In genomic region chr18:8607776-8608682, GRCh38 we compare ENCODE assay signal across 8 cellular contexts. TPM values are rescaled to one million over a fixed set of nuclear protein-coding genes. Genes with fewer than 3 reads are reported as not detected.
A peak's percentile ranks its signal among the peaks of the same experiment; 100 is the strongest.
DNase-seq lines count a peak whose midpoint lies in the region; ATAC-seq and TF ChIP-seq lines count a peak whose summit lies in the region.

No MANE protein-coding gene starts in this region.

- peaks cover 51% of the 10 kb centered on the region for H3K4me1 Mint-ChIP-seq in WTC11

- no peaks in the 10 kb centered on the region for H3K9me3 Mint-ChIP-seq in WTC11

- intact Hi-C loops in lower leg skin (cut with DNase I; ENCODE audit: low total_unique reads), result no loop called here

- ATAC-seq in GM21786 (IDR thresholded peaks at IDR 0.05; ENCODE audit: unreplicated experiment) (peak; percentile 37), WTC11 (peak; percentile 8; the same call in 1 of the 2 replicates), HG03280 (IDR thresholded peaks at IDR 0.05; ENCODE audit: unreplicated experiment) (no peak)

- peak overlapping the region; percentile 66 for H3K27ac Mint-ChIP-seq in WTC11

- H3K9ac ChIP-seq in subcutaneous abdominal adipose tissue (ENCODE audit: low read length in 5 of 5), result peak overlapping the region; percentile 72 to 85 (median 82)

- CTCF ChIA-PET in WTC11 (lab: Charles Lee), result interaction anchor here (1.0 to 1.5 kb wide), 4 partner anchors 32 to 128 kb away, joined by 3 to 10 read pairs (median 6); no protein-coding TSS in a partner anchor

- H3K36me3 ChIP-seq in iPS DF 6.9 (ENCODE audit: control insufficient read depth, insufficient read depth, low read length) (no peaks in the 10 kb centered on the region), subcutaneous abdominal adipose tissue (ENCODE audit: control insufficient read depth in 5 of 5, insufficient read depth in 5 of 5, low read length in 5 of 5) (peaks cover 0 to 3% (median 0%) of the 10 kb centered on the region in 5 donors)

- peak overlapping the region; percentile 92 for H3K4me3 ChIP-seq in AG09309 (ENCODE audit: control insufficient read depth, low read depth, low read length)
- peak overlapping the region; percentile 62; the same call in 1 of the 2 replicates for H3K4me3 ChIP-seq in iPS DF 6.9 (ENCODE audit: low read length)
- peak overlapping the region; percentile 68 to 87 (median 70) for H3K4me3 ChIP-seq in subcutaneous abdominal adipose tissue (ENCODE audit: low read depth in 1 of 5, low read length in 5 of 5)
- no peak overlapping the region for H3K4me3 ChIP-seq in lower leg skin (ENCODE audit: low read depth, poor library complexity, severe bottlenecking)

- peak overlapping the region; percentile 83 for H3K4me3 Mint-ChIP-seq in WTC11

- H3K27me3 ChIP-seq in iPS DF 6.9 (ENCODE audit: control insufficient read depth, insufficient read depth, low read length), result no peaks in the 10 kb centered on the region; the same call in 1 of the 2 replicates
- H3K27me3 ChIP-seq in subcutaneous abdominal adipose tissue (ENCODE audit: control insufficient read depth in 5 of 5, insufficient read depth in 4 of 5, low read length in 5 of 5), result no peaks in the 10 kb centered on the region

- WGBS in iPS DF 6.9 (ENCODE audit: insufficient coverage, insufficient read length), result no CpG with 5 or more reads among the region's 17 CpGs
- WGBS in lower leg skin, 2 donors, result 69% methylated on average over 17 of the region's 17 CpGs

- no peak for TF ChIP-seq CTCF in AG09309 (IDR thresholded peaks at IDR 0.05; ENCODE audit: control insufficient read depth, insufficient read depth, low read depth, low read length, missing control alignments)
- no peak for TF ChIP-seq CTCF in WTC11 (IDR thresholded peaks at IDR 0.05)
- no peak for TF ChIP-seq CTCF in lower leg skin (IDR thresholded peaks at IDR 0.05)

- H3K4me1 ChIP-seq in iPS DF 6.9 (ENCODE audit: control insufficient read depth, insufficient read depth, low read length), result no peaks in the 10 kb centered on the region
- peaks cover 0 to 45% (median 40%) of the 10 kb centered on the region in 5 donors for H3K4me1 ChIP-seq in subcutaneous abdominal adipose tissue (ENCODE audit: control insufficient read depth in 5 of 5, insufficient read depth in 5 of 5, low read length in 5 of 5)

- no peak for TF ChIP-seq POLR2A in lower leg skin (IDR thresholded peaks at IDR 0.05)

- DNase-seq in AG09309 (ENCODE audit: low read depth) (no peak), WTC11 (ENCODE audit: low spot score) (no peak), iPS DF 6.9 (ENCODE audit: low read depth, low spot score) (no peak), lower leg skin (ENCODE audit: low spot score in 2 of 2) (no peak)
- no peak for DNase-seq in NK-92 treated with Interleukin-12 subunit alpha and Interleukin-12 subunit beta, amount 100 ng/mL, for 24 hours (lab: John Stamatoyannopoulos, UW)

- H3K27me3 Mint-ChIP-seq in WTC11 (ENCODE audit: low read depth), result peaks cover 13% of the 10 kb centered on the region

- POLR2A ChIA-PET in WTC11 (lab: Charles Lee), result interaction anchor here (1.6 kb wide), 1 partner anchor 17 kb away, joined by 4 read pairs; no protein-coding TSS in a partner anchor

- no peak overlapping the region for H3K27ac ChIP-seq in iPS DF 6.9 (ENCODE audit: low read length)
- H3K27ac ChIP-seq in subcutaneous abdominal adipose tissue (ENCODE audit: low read depth, low read length), result peak overlapping the region; percentile 86

- H3K36me3 Mint-ChIP-seq in WTC11, result peaks cover 19% of the 10 kb centered on the region

- H3K9me3 ChIP-seq in iPS DF 6.9 (ENCODE audit: control insufficient read depth, insufficient read depth, low read length) (no peaks in the 10 kb centered on the region), subcutaneous abdominal adipose tissue (ENCODE audit: control insufficient read depth in 5 of 5, low read length in 5 of 5) (no peaks in the 10 kb centered on the region)

TF ChIP-seq in WTC11, 78 proteins besides CTCF, POLR2A, EP300 and RAD21:
- TF ChIP-seq ATF3 (CRISPR knock-in tag; conservative IDR thresholded peaks at IDR 0.05) (no peak), RELA (CRISPR knock-in tag; IDR thresholded peaks at IDR 0.05; ENCODE audit: borderline replicate concordance) (no peak), MXD4 (CRISPR knock-in tag; IDR thresholded peaks at IDR 0.05; ENCODE audit: borderline replicate concordance) (no peak), KAT7 (CRISPR knock-in tag; IDR thresholded peaks at IDR 0.05; ENCODE audit: borderline replicate concordance) (no peak), ZBTB43 (CRISPR knock-in tag; IDR thresholded peaks at IDR 0.05) (no peak), GTF2I (CRISPR knock-in tag; conservative IDR thresholded peaks at IDR 0.05) (no peak), TCF7 (CRISPR knock-in tag; IDR thresholded peaks at IDR 0.05; ENCODE audit: low read depth) (no peak), ZNF671 (CRISPR knock-in tag; IDR thresholded peaks at IDR 0.05) (no peak), SOX15 (CRISPR knock-in tag; IDR thresholded peaks at IDR 0.05) (no peak)

RNA-seq across cellular contexts. Expression of gene RAB12, which starts 1.2 kb away (rescaled TPM):
- 56.1 to 69.3 TPM (median 58.1 TPM) in 3 replicates for total RNA-seq in WTC11 (2021)
- total RNA-seq in lower leg skin, result 10 to 100 TPM; 33.6 to 46.8 (median 44.4) TPM
